Comparison of ENCODE assay signal across 10 cellular contexts in genomic region chr19:42282810-42283247, GRCh38. TPM values are rescaled to one million over a fixed set of nuclear protein-coding genes. Genes with fewer than 3 reads are reported as not detected.
DNase-seq lines count a peak whose midpoint lies in the region; ATAC-seq, FAIRE-seq and TF ChIP-seq lines count a peak whose summit lies in the region.
"Had no signal": no experiment of that assay in that cellular context is flagged by ENCODE, and none has a peak within 500 bp of the region (broad histone marks: within the 10 kb centered on the region; RNA-seq: fewer than 3 reads in every experiment).

No MANE protein-coding gene starts in this region.

- RAD21 ChIA-PET in GM12878 (lab: Charles Lee; ENCODE audit: unreplicated experiment), result interaction anchor here (0.6 to 5.5 kb wide), 6 partner anchors 38 to 182 kb away, joined by 3 to 82 read pairs (median 4); partner anchors contain the start of genes GSK3A and POU2F2

- no TSS peak for BruUV-seq in GM12878 (replicated peaks; lab: Mats Ljungman, UMichigan)

- TF ChIP-seq RAD21 in GM12878 (IDR thresholded peaks at IDR 0.05; ENCODE audit: insufficient read depth, low read depth, low read length), result no peak

- no peak for FAIRE-seq in GM12878 (lab: Jason Lieb, UNC)
- FAIRE-seq: G401.6 had no signal

- H2AFZ ChIP-seq in GM12878 (ENCODE audit: control insufficient read depth, low read depth, low read length), result no peak overlapping the region

- in situ Hi-C loops in GM12878 (cut with MboI), result no loop called here

- peaks cover 36% of the 10 kb centered on the region for H3K79me2 ChIP-seq in GM12878 (ENCODE audit: control insufficient read depth, insufficient read depth, low read length)

- TF ChIP-seq EP300 in GM12878 (IDR thresholded peaks at IDR 0.05; ENCODE audit: borderline replicate concordance in 1 of 2, control insufficient read depth in 1 of 2, low read depth in 2 of 2, low read length in 2 of 2), result no peak

- H3K9ac ChIP-seq in GM12878 (ENCODE audit: control insufficient read depth, insufficient read depth, low read length) (no peak overlapping the region; the same call in 1 of the 2 replicates), mucosa of rectum (ENCODE audit: low read depth in 1 of 2, low read length in 2 of 2) (peak overlapping the region; percentile 58 to 81)

- H3K9me3 ChIP-seq in right atrium auricular region (no peaks in the 10 kb centered on the region), GM12878 (replicated peaks; ENCODE audit: control insufficient read depth, insufficient read depth, low read length) (no peaks in the 10 kb centered on the region), mucosa of rectum (ENCODE audit: control insufficient read depth in 2 of 2, low read length in 2 of 2) (no peaks in the 10 kb centered on the region), vagina (no peaks in the 10 kb centered on the region)

- CTCF ChIA-PET in GM12878 (lab: Yijun Ruan, JAX), result interaction anchor here (0.6 to 6.7 kb wide), 8 partner anchors 14 to 169 kb away, joined by 3 to 111 read pairs (median 4); partner anchors contain the start of gene GSK3A

- TF ChIP-seq CTCF in right atrium auricular region (IDR thresholded peaks at IDR 0.05) (no peak), GM12878 (IDR thresholded peaks at IDR 0.05 in 2 of 3, conservative IDR thresholded peaks at IDR 0.05 in 1 of 3; ENCODE audit: control insufficient read depth in 2 of 3, extremely low read depth in 1 of 3, insufficient read depth in 1 of 3, low read depth in 3 of 3, low read length in 3 of 3) (no peak), vagina (IDR thresholded peaks at IDR 0.05) (no peak)

- H3K4me1 ChIP-seq in right atrium auricular region, result peaks cover 0 to 75% of the 10 kb centered on the region in 2 donors
- peaks cover 50% of the 10 kb centered on the region for H3K4me1 ChIP-seq in GM12878 (ENCODE audit: control insufficient read depth, insufficient read depth, low read length)
- peaks cover 54 to 58% of the 10 kb centered on the region in 2 donors for H3K4me1 ChIP-seq in mucosa of rectum (ENCODE audit: control insufficient read depth in 2 of 2, insufficient read depth in 2 of 2, low read length in 2 of 2)
- H3K4me1 ChIP-seq in vagina, result peaks cover 76% of the 10 kb centered on the region

- POLR2A ChIA-PET in GM12878 (lab: Charles Lee), result interaction anchor here (0.5 to 5.1 kb wide), 10 partner anchors 12 to 169 kb away, joined by 3 to 51 read pairs (median 3); partner anchors contain the start of genes GSK3A and POU2F2

- peak overlapping the region in 1 of 2 donors; percentile 67 for H3K4me3 ChIP-seq in right atrium auricular region
- peak overlapping the region; percentile 61 for H3K4me3 ChIP-seq in GM12878
- H3K4me3 ChIP-seq in mucosa of rectum (ENCODE audit: low read length in 2 of 2), result peak overlapping the region; percentile 61 to 78
- peak overlapping the region; percentile 66 to 90 for H3K4me3 ChIP-seq in vagina

- peak overlapping the region; percentile 97 to 99 for H3K27ac ChIP-seq in right atrium auricular region
- H3K27ac ChIP-seq in GM12878 (ENCODE audit: control insufficient read depth, insufficient read depth), result peak overlapping the region; percentile 72
- H3K27ac ChIP-seq in mucosa of rectum (ENCODE audit: low read depth in 2 of 2, low read length in 2 of 2), result peak overlapping the region; percentile 81 to 97
- H3K27ac ChIP-seq in vagina, result peak overlapping the region; percentile 100

- no peaks in the 10 kb centered on the region; the same call in 1 of the 2 replicates for H4K20me1 ChIP-seq in GM12878 (ENCODE audit: control insufficient read depth, insufficient read depth)

- DNase-seq in right atrium auricular region (ENCODE audit: low spot score), result no peak
- DNase-seq in left cardiac atrium, result no peak
- DNase-seq in GM12878 (ENCODE audit: low read depth, low spot score), result no peak
- no peak for DNase-seq in vagina (ENCODE audit: extremely low spot score in 2 of 2)
- no peak for DNase-seq in DMS53 (lab: John Stamatoyannopoulos, UW)
- no peak for DNase-seq in GM19238 (ENCODE audit: insufficient read length, low spot score)

- 21% methylated on average over 5 of the region's 5 CpGs for WGBS in GM12878 (ENCODE audit: insufficient coverage, insufficient replicate concordance, low lambda C conversion rate, missing lambda C conversion rate)

- intact Hi-C loops in left cardiac atrium (cut with DNase I) (no loop called here), GM12878 (cut with micrococcal nuclease; ENCODE audit: unreplicated experiment) (loop anchor here (2.0 to 5.0 kb wide), 4 partner anchors 14 to 176 kb away; partner anchors contain the start of genes CIC and POU2F2), vagina (cut with DNase I) (no loop called here)

- SMC1A ChIA-PET in GM12878 (lab: Charles Lee; ENCODE audit: uncharacterized antibody, unreplicated experiment), result interaction anchor here (0.6 to 1.5 kb wide), 4 partner anchors 14 to 154 kb away, joined by 3 to 5 read pairs (median 4); no protein-coding TSS in a partner anchor

- ATAC-seq in left cardiac atrium (no peak), GM12878 (no peak; the same call in 2 of the 3 replicates), HG03135 (IDR thresholded peaks at IDR 0.05; ENCODE audit: unreplicated experiment) (no peak)

- no peak for TF ChIP-seq POLR2A in GM12878 (IDR thresholded peaks at IDR 0.05; ENCODE audit: low read depth, low read length)
- no peak for TF ChIP-seq POLR2A in vagina (IDR thresholded peaks at IDR 0.05)

- H3K4me2 ChIP-seq in GM12878 (ENCODE audit: control insufficient read depth, insufficient read depth), result peak overlapping the region; percentile 97

- peaks cover 7% of the 10 kb centered on the region for H3K36me3 ChIP-seq in right atrium auricular region
- H3K36me3 ChIP-seq in GM12878 (ENCODE audit: control insufficient read depth in 2 of 2, insufficient read depth in 2 of 2, low read length in 1 of 2), result peaks cover 0 to 5% of the 10 kb centered on the region in 2 experiments; a peak in 3 of 4 replicates
- peaks cover 6 to 8% of the 10 kb centered on the region in 2 donors for H3K36me3 ChIP-seq in mucosa of rectum (ENCODE audit: control insufficient read depth in 2 of 2, insufficient read depth in 2 of 2, low read length in 2 of 2)
- peaks cover 0 to 8% of the 10 kb centered on the region in 2 donors for H3K36me3 ChIP-seq in vagina

- H3K27me3 ChIP-seq in right atrium auricular region (no peaks in the 10 kb centered on the region), GM12878 (replicated peaks in 1 of 2; ENCODE audit: control insufficient read depth in 2 of 2, insufficient read depth in 2 of 2, low read length in 1 of 2) (no peaks in the 10 kb centered on the region), mucosa of rectum (ENCODE audit: control insufficient read depth in 2 of 2, insufficient read depth in 2 of 2, low read length in 2 of 2) (no peaks in the 10 kb centered on the region), vagina (no peaks in the 10 kb centered on the region)

RNA-seq across cellular contexts. Expression of gene CIC, which starts 13.8 kb away (rescaled TPM):
- total RNA-seq in right atrium auricular region (10 to 100 TPM; 27.4 to 53.5 TPM), left cardiac atrium (10 to 100 TPM; 34.7 to 42.1 TPM), GM12878 (2014; rRNA removed) (8.0 and 9.5 TPM in 2 replicates), GM12878 (2014; rRNA removed; fragmentation: Illumina TruSeq; extraction: Trizol) (4.3 and 6.5 TPM in 2 replicates), GM12878 (2021) (47.3 and 50.6 TPM in 2 replicates), vagina (36.1 TPM)
- 33.3 and 49.5 TPM in 2 replicates for total RNA-seq in GM12878 (2013; cell fraction: nucleolus; rRNA removed)
- 9.5 TPM for polyA plus RNA-seq in GM12878 (2011; ENCODE audit: low read depth)
- polyA plus RNA-seq in GM12878 (2011; rRNA removed) (2.4 and 3.8 TPM in 2 replicates), GM12878 (2014; fragmentation: Illumina TruSeq; extraction: Trizol) (1.7 and 7.4 TPM in 2 replicates), GM12878 (2014; fragmentation: Nextera tagmentation; extraction: Ambion mirVana) (under 1 TPM; 0.18 to 0.24 TPM), GM12878 (2014; rRNA removed) (24.0 and 27.7 TPM in 2 replicates), GM12878 (2016; fragmentation: Nextera tagmentation; extraction: Ambion mirVana) (1 to 10 TPM; 6.9 to 8.1 TPM)
- polyA plus RNA-seq in GM12878 (2011; cell fraction: cytosol; rRNA removed), result 6.7 and 9.9 TPM in 2 replicates
- 76.7 and 94.7 TPM in 2 replicates for polyA plus RNA-seq in GM12878 (2011; cell fraction: nucleus; rRNA removed)
- 29.1 and 30.8 TPM in 2 replicates for polyA plus RNA-seq in GM12878 (2012)
- polyA minus RNA-seq in GM12878 (2011; rRNA and poly(A)+ RNA removed), result 2.1 and 9.8 TPM in 2 replicates
- polyA minus RNA-seq in GM12878 (2011; cell fraction: cytosol; rRNA and poly(A)+ RNA removed), result 10.2 and 11.2 TPM in 2 replicates
- 13.1 and 24.6 TPM in 2 replicates for polyA minus RNA-seq in GM12878 (2011; cell fraction: nucleus; rRNA and poly(A)+ RNA removed)

RNA-seq across cellular contexts. Expression of gene PRR19, which starts 19.1 kb away (rescaled TPM):
- total RNA-seq in right atrium auricular region, result under 1 TPM in 1 of 2 donors, not detected in 1; 0.59 TPM
- under 1 TPM; 0.12 to 0.16 TPM for total RNA-seq in left cardiac atrium
- 0.19 TPM in 1 of 2 replicates, not detected in the other for total RNA-seq in GM12878 (2013; cell fraction: nucleolus; rRNA removed)
- total RNA-seq in GM12878 (2014; rRNA removed), result 0.73 and 0.82 TPM in 2 replicates
- total RNA-seq in GM12878 (2014; rRNA removed; fragmentation: Illumina TruSeq; extraction: Trizol), result 0.18 and 0.31 TPM in 2 replicates
- total RNA-seq in GM12878 (2021), result 0.80 and 1.4 TPM in 2 replicates
- polyA plus RNA-seq in GM12878 (2011; ENCODE audit: low read depth), result 0.29 TPM
- polyA plus RNA-seq in GM12878 (2011; rRNA removed), result 0.15 TPM in 1 of 2 replicates, not detected in the other
- 0.50 and 0.55 TPM in 2 replicates for polyA plus RNA-seq in GM12878 (2011; cell fraction: cytosol; rRNA removed)
- 0.38 and 0.43 TPM in 2 replicates for polyA plus RNA-seq in GM12878 (2011; cell fraction: nucleus; rRNA removed)
- 0.38 and 0.49 TPM in 2 replicates for polyA plus RNA-seq in GM12878 (2012)
- 0.11 and 0.43 TPM in 2 replicates for polyA plus RNA-seq in GM12878 (2014; fragmentation: Illumina TruSeq; extraction: Trizol)
- under 1 TPM in 1 of 2 experiments, not detected in 1; 0.09 TPM for polyA plus RNA-seq in GM12878 (2014; fragmentation: Nextera tagmentation; extraction: Ambion mirVana)
- polyA plus RNA-seq in GM12878 (2014; rRNA removed), result 0.81 and 1.7 TPM in 2 replicates
- polyA plus RNA-seq in GM12878 (2016; fragmentation: Nextera tagmentation; extraction: Ambion mirVana), result 1 to 10 TPM; 1.1 to 1.7 TPM
- 0.21 and 0.37 TPM in 2 replicates for polyA minus RNA-seq in GM12878 (2011; rRNA and poly(A)+ RNA removed)
- not detected in 2 replicates for polyA minus RNA-seq in GM12878 (2011; cell fraction: cytosol; rRNA and poly(A)+ RNA removed)
- not detected in 2 replicates for polyA minus RNA-seq in GM12878 (2011; cell fraction: nucleus; rRNA and poly(A)+ RNA removed)
- not detected for total RNA-seq in vagina

RNA-seq across cellular contexts. Expression of gene PAFAH1B3, which starts 19.6 kb away (rescaled TPM):
- 1 to 10 TPM; 2.2 to 8.2 TPM for total RNA-seq in right atrium auricular region
- 1 to 10 TPM; 4.1 to 6.2 TPM for total RNA-seq in left cardiac atrium
- 5.1 and 6.4 TPM in 2 replicates for total RNA-seq in GM12878 (2013; cell fraction: nucleolus; rRNA removed)
- total RNA-seq in GM12878 (2014; rRNA removed), result 57.7 and 78.6 TPM in 2 replicates
- 32.0 and 41.3 TPM in 2 replicates for total RNA-seq in GM12878 (2014; rRNA removed; fragmentation: Illumina TruSeq; extraction: Trizol)
- total RNA-seq in GM12878 (2021), result 68.8 and 72.9 TPM in 2 replicates
- polyA plus RNA-seq in GM12878 (2011; ENCODE audit: low read depth), result 20.5 TPM
- 8.8 and 30.5 TPM in 2 replicates for polyA plus RNA-seq in GM12878 (2011; rRNA removed)
- polyA plus RNA-seq in GM12878 (2011; cell fraction: cytosol; rRNA removed), result 57.1 and 73.1 TPM in 2 replicates
- 43.1 and 44.9 TPM in 2 replicates for polyA plus RNA-seq in GM12878 (2011; cell fraction: nucleus; rRNA removed)
- 29.8 and 33.2 TPM in 2 replicates for polyA plus RNA-seq in GM12878 (2012)
- polyA plus RNA-seq in GM12878 (2014; fragmentation: Illumina TruSeq; extraction: Trizol), result 15.2 and 46.6 TPM in 2 replicates
- 10 to 100 TPM in 1 of 2 experiments, 1 to 10 TPM in 1; 6.2 to 23.1 TPM for polyA plus RNA-seq in GM12878 (2014; fragmentation: Nextera tagmentation; extraction: Ambion mirVana)
- 56.1 and 66.2 TPM in 2 replicates for polyA plus RNA-seq in GM12878 (2014; rRNA removed)
- 10 to 100 TPM; 77.7 to 79.6 TPM for polyA plus RNA-seq in GM12878 (2016; fragmentation: Nextera tagmentation; extraction: Ambion mirVana)
- 18.4 and 30.6 TPM in 2 replicates for polyA minus RNA-seq in GM12878 (2011; rRNA and poly(A)+ RNA removed)
- polyA minus RNA-seq in GM12878 (2011; cell fraction: cytosol; rRNA and poly(A)+ RNA removed), result 14.2 and 19.0 TPM in 2 replicates
- 8.0 and 13.3 TPM in 2 replicates for polyA minus RNA-seq in GM12878 (2011; cell fraction: nucleus; rRNA and poly(A)+ RNA removed)
- total RNA-seq in vagina, result 21.9 TPM

RNA-seq across cellular contexts. Expression of gene ERF, which starts 27.9 kb away (rescaled TPM):
- total RNA-seq in right atrium auricular region (10 to 100 TPM; 26.8 to 34.9 TPM), left cardiac atrium (10 to 100 TPM; 37.9 to 50.6 TPM), GM12878 (2014; rRNA removed) (15.9 and 22.2 TPM in 2 replicates), GM12878 (2014; rRNA removed; fragmentation: Illumina TruSeq; extraction: Trizol) (12.1 and 12.8 TPM in 2 replicates), GM12878 (2021) (51.8 and 56.3 TPM in 2 replicates), vagina (44.7 TPM)
- 29.9 and 31.1 TPM in 2 replicates for total RNA-seq in GM12878 (2013; cell fraction: nucleolus; rRNA removed)
- 3.6 TPM for polyA plus RNA-seq in GM12878 (2011; ENCODE audit: low read depth)
- polyA plus RNA-seq in GM12878 (2011; rRNA removed) (15.1 and 34.5 TPM in 2 replicates), GM12878 (2014; fragmentation: Illumina TruSeq; extraction: Trizol) (4.9 and 17.8 TPM in 2 replicates), GM12878 (2014; fragmentation: Nextera tagmentation; extraction: Ambion mirVana) (under 1 TPM; 0.02 to 0.04 TPM), GM12878 (2014; rRNA removed) (33.0 and 40.2 TPM in 2 replicates), GM12878 (2016; fragmentation: Nextera tagmentation; extraction: Ambion mirVana) (1 to 10 TPM; 8.3 to 8.9 TPM)
- polyA plus RNA-seq in GM12878 (2011; cell fraction: cytosol; rRNA removed), result 23.3 and 39.9 TPM in 2 replicates
- 164 and 188 TPM in 2 replicates for polyA plus RNA-seq in GM12878 (2011; cell fraction: nucleus; rRNA removed)
- 21.7 and 22.0 TPM in 2 replicates for polyA plus RNA-seq in GM12878 (2012)
- polyA minus RNA-seq in GM12878 (2011; rRNA and poly(A)+ RNA removed), result 27.0 and 49.3 TPM in 2 replicates
- 19.8 and 25.4 TPM in 2 replicates for polyA minus RNA-seq in GM12878 (2011; cell fraction: cytosol; rRNA and poly(A)+ RNA removed)
- polyA minus RNA-seq in GM12878 (2011; cell fraction: nucleus; rRNA and poly(A)+ RNA removed), result 34.6 and 45.5 TPM in 2 replicates

RNA-seq across cellular contexts. Expression of gene TMEM145, which starts 30.3 kb away (rescaled TPM):
- total RNA-seq in right atrium auricular region (under 1 TPM in 1 of 2 donors, not detected in 1; 0.94 TPM), left cardiac atrium (1 to 10 TPM in 1 of 2 donors, under 1 TPM in 1; 0.50 to 1.4 TPM), GM12878 (2014; rRNA removed) (0.11 TPM in 1 of 2 replicates, not detected in the other), GM12878 (2014; rRNA removed; fragmentation: Illumina TruSeq; extraction: Trizol) (0.04 and 0.09 TPM in 2 replicates), GM12878 (2021) (0.48 and 0.97 TPM in 2 replicates), vagina (not detected)
- total RNA-seq in GM12878 (2013; cell fraction: nucleolus; rRNA removed), result 0.84 and 0.93 TPM in 2 replicates
- polyA plus RNA-seq in GM12878 (2011; ENCODE audit: low read depth), result 0.55 TPM
- polyA plus RNA-seq in GM12878 (2011; rRNA removed) (0.09 and 0.45 TPM in 2 replicates), GM12878 (2014; fragmentation: Illumina TruSeq; extraction: Trizol) (0.09 and 0.14 TPM in 2 replicates), GM12878 (2014; fragmentation: Nextera tagmentation; extraction: Ambion mirVana) (not detected), GM12878 (2014; rRNA removed) (0.20 and 1.0 TPM in 2 replicates), GM12878 (2016; fragmentation: Nextera tagmentation; extraction: Ambion mirVana) (not detected)
- polyA plus RNA-seq in GM12878 (2011; cell fraction: cytosol; rRNA removed), result 0.21 and 0.53 TPM in 2 replicates
- 3.6 and 4.1 TPM in 2 replicates for polyA plus RNA-seq in GM12878 (2011; cell fraction: nucleus; rRNA removed)
- polyA plus RNA-seq in GM12878 (2012), result 1.2 and 2.1 TPM in 2 replicates
- polyA minus RNA-seq in GM12878 (2011; rRNA and poly(A)+ RNA removed), result 0.26 and 3.4 TPM in 2 replicates
- polyA minus RNA-seq in GM12878 (2011; cell fraction: cytosol; rRNA and poly(A)+ RNA removed), result not detected in 2 replicates
- 1.9 and 2.6 TPM in 2 replicates for polyA minus RNA-seq in GM12878 (2011; cell fraction: nucleus; rRNA and poly(A)+ RNA removed)
- total RNA-seq: subcutaneous adipose tissue had no signal
